Comparison of ENCODE assay signal across 11 cellular contexts in the genomic region with DNA sequence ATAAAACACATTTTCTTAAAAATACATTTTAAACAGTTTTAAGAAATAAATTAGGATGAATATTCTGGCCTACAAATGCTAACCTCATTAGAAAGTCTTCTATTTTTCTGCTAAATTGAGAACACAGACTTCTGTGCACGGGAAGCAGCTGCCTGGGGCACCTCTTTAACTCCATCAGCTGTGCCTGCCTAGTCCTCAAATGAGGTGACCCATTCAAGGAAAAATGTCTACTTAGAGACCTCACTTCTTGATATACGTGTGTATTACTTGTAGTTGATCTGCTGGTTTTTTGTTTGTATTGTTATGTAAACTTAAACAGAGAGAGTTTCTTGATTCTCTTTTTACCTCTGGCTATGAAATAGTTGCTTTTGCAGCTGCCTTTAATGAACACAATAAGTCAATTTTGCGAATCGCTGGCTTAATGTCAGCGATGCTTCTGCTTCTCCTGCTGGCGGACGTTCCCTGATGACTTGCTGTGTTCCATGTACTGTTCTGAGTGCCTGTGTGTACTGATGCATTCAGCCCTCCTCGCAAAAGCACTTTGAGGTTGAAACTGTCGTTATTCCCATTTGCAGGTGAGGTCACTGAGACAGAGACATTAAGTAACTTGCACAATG.
DNase-seq lines count a peak whose midpoint lies in the region; ATAC-seq, FAIRE-seq and TF ChIP-seq lines count a peak whose summit lies in the region.
"Had no signal": no experiment of that assay in that cellular context is flagged by ENCODE, and none has a peak within 500 bp of the region (broad histone marks: within the 10 kb centered on the region; RNA-seq: fewer than 3 reads in every experiment).

No MANE protein-coding gene starts in this region.

- peak overlapping the region in 1 of 3 donors; percentile 23 for H3K4me3 ChIP-seq in breast epithelium
- no peak overlapping the region for H3K4me3 ChIP-seq in K562

- POLR2A ChIA-PET in MCF 10A (lab: Yijun Ruan, JAX) = interaction anchor here (0.9 kb wide), 1 partner anchor 116 kb away, joined by 3 read pairs; no protein-coding TSS in a partner anchor
- POLR2A ChIA-PET in K562 (lab: Yijun Ruan, JAX) = interaction anchor here (0.8 to 1.5 kb wide), 4 partner anchors 11 to 154 kb away, joined by 3 to 5 read pairs (median 4); partner anchors contain the start of gene VAPA

- in situ Hi-C loops in K562 (cut with MboI) = no loop called here

- peaks cover under 1% of the 10 kb centered on the region; the same call in 1 of the 3 replicates for H3K79me2 ChIP-seq in K562 (ENCODE audit: control insufficient read depth, insufficient read depth, low read length)

- 65% methylated on average over 9 of the region's 9 CpGs for WGBS in K562 (ENCODE audit: insufficient coverage, low coverage, missing lambda C conversion rate)

- H3K4me2 ChIP-seq in K562 (ENCODE audit: insufficient read depth, low read length) = no peak overlapping the region

- no peaks in the 10 kb centered on the region for H3K9me3 ChIP-seq in breast epithelium
- no peaks in the 10 kb centered on the region for H3K9me3 ChIP-seq in K562 (replicated peaks; ENCODE audit: control insufficient read depth, insufficient read depth, low read depth, low read length)

- H3K27me3 ChIP-seq in breast epithelium = no peaks in the 10 kb centered on the region
- H3K27me3 ChIP-seq in K562 (ENCODE audit: control insufficient read depth in 2 of 2, insufficient read depth in 2 of 2, low read length in 2 of 2) = no peaks in the 10 kb centered on the region

- no peak for TF ChIP-seq CTCF in breast epithelium (IDR thresholded peaks at IDR 0.05)
- no peak for TF ChIP-seq CTCF in MCF 10A (IDR thresholded peaks at IDR 0.05; ENCODE audit: unreplicated experiment)
- no peak for TF ChIP-seq CTCF in K562 (IDR thresholded peaks at IDR 0.05 in 2 of 3, conservative IDR thresholded peaks at IDR 0.05 in 1 of 3; ENCODE audit: insufficient read depth in 2 of 3, low read depth in 1 of 3, low read length in 3 of 3)

- H4K20me1 ChIP-seq in K562 (replicated peaks; ENCODE audit: control insufficient read depth, insufficient read depth, low read length) = no peaks in the 10 kb centered on the region

- H3K27ac ChIP-seq in breast epithelium (peak overlapping the region; percentile 22 to 38), K562 (ENCODE audit: extremely low read depth, low read depth, low read length) (0 out of 3 replicates have a peak overlapping the region, but pooled peaks have one; percentile 3)
- H3K27ac ChIP-seq: epithelial cell of prostate had no signal

- DNase-seq in breast epithelium (ENCODE audit: low spot score in 2 of 2) (no peak), MCF 10A (ENCODE audit: unreplicated experiment) (no peak), K562 (ENCODE audit: extremely low read depth in 1 of 4, low spot score in 3 of 4) (no peak), kidney tubule cell (ENCODE audit: low spot score) (peak; percentile 81), GDM1 (lab: John Stamatoyannopoulos, UW) (no peak)
- no peak for DNase-seq in T-helper 2 cell treated with Interferon-gamma antibody and Interleukin-4, amounts not matched to agents 5 μg/mL and 100 μg/mL, for 36 hours (ENCODE audit: low spot score)
- no peak for DNase-seq in activated CD4-positive, alpha-beta T cell treated with anti-CD3 and anti-CD28 coated beads, Interleukin-2, amount 50 U/mL, for 48 hours
- DNase-seq in stimulated activated naive CD8-positive, alpha-beta T cell treated with anti-CD3 and anti-CD28 coated beads, Interleukin-15, Interleukin-2, amounts not matched to agents 100 U/mL and 50 U/mL, for 24 hours = no peak
- DNase-seq: activated CD4-positive, alpha-beta memory T cell treated with anti-CD3 and anti-CD28 coated beads for 36 hours; NCI-H226 had no signal

- intact Hi-C loops in breast epithelium (cut with DNase I; ENCODE audit: low total_unique reads) = no loop called here
- intact Hi-C loops in MCF 10A (cut with micrococcal nuclease) = no loop called here
- intact Hi-C loops in K562 (cut with micrococcal nuclease) = no loop called here

- CTCF ChIA-PET in MCF 10A (lab: Yijun Ruan, JAX) = no interaction called here
- CTCF ChIA-PET in K562 (lab: Yijun Ruan, JAX; ENCODE audit: low intra/inter-chr PET ratio) = no interaction called here

- peak; percentile 57 for FAIRE-seq in K562 (lab: Jason Lieb, UNC)

- no peak overlapping the region for H3K4me3 Mint-ChIP-seq in MCF 10A (ENCODE audit: unreplicated experiment)
- no peak overlapping the region for H3K4me3 Mint-ChIP-seq in T-helper 2 cell treated with Interferon-gamma antibody and Interleukin-4, amounts not matched to agents 5 μg/mL and 100 μg/mL, for 36 hours
- H3K4me3 Mint-ChIP-seq: activated CD4-positive, alpha-beta memory T cell treated with anti-CD3 and anti-CD28 coated beads for 36 hours had no signal

- no peaks in the 10 kb centered on the region for H3K9me1 ChIP-seq in K562 (ENCODE audit: control insufficient read depth, insufficient read depth, low read length)

- TF ChIP-seq POLR2A in breast epithelium (IDR thresholded peaks at IDR 0.05) (no peak), K562 (conservative IDR thresholded peaks at IDR 0.05) (no peak)

- H3K36me3 ChIP-seq in breast epithelium = no peaks in the 10 kb centered on the region
- peaks cover 12% of the 10 kb centered on the region for H3K36me3 ChIP-seq in K562 (ENCODE audit: control insufficient read depth, insufficient read depth, low read length)

- H3K36me3 Mint-ChIP-seq in MCF 10A (ENCODE audit: insufficient read depth, unreplicated experiment) = peaks cover 6% of the 10 kb centered on the region
- no peaks in the 10 kb centered on the region for H3K36me3 Mint-ChIP-seq in T-helper 2 cell treated with Interferon-gamma antibody and Interleukin-4, amounts not matched to agents 5 μg/mL and 100 μg/mL, for 36 hours (ENCODE audit: low read depth)
- H3K36me3 Mint-ChIP-seq: activated CD4-positive, alpha-beta memory T cell treated with anti-CD3 and anti-CD28 coated beads for 36 hours had no signal

- ATAC-seq in K562 = peak; percentile 12; the same call in 1 of the 3 replicates
- no peak for ATAC-seq in stimulated activated naive CD8-positive, alpha-beta T cell treated with anti-CD3 and anti-CD28 coated beads, Interleukin-15, Interleukin-2, amounts not matched to agents 100 U/mL and 50 U/mL, for 24 hours

- H2AFZ ChIP-seq in K562 (ENCODE audit: low read depth, low read length) = peak overlapping the region; percentile 35

- no peak overlapping the region; a peak in 1 of 4 replicates for H3K9ac ChIP-seq in K562 (ENCODE audit: insufficient read depth in 1 of 2, low read depth in 2 of 2, low read length in 2 of 2)

- no peaks in the 10 kb centered on the region for H3K27me3 Mint-ChIP-seq in MCF 10A (ENCODE audit: insufficient read depth, unreplicated experiment)
- H3K27me3 Mint-ChIP-seq in T-helper 2 cell treated with Interferon-gamma antibody and Interleukin-4, amounts not matched to agents 5 μg/mL and 100 μg/mL, for 36 hours (ENCODE audit: low read depth) = peaks cover 13% of the 10 kb centered on the region

- H3K4me1 ChIP-seq in breast epithelium = no peaks in the 10 kb centered on the region
- H3K4me1 ChIP-seq in K562 (replicated peaks in 1 of 2; ENCODE audit: control insufficient read depth in 2 of 2, insufficient read depth in 2 of 2, low read length in 2 of 2) = peaks cover 4 to 13% of the 10 kb centered on the region in 2 experiments; a peak in 4 of 5 replicates

- no peaks in the 10 kb centered on the region for H3K4me1 Mint-ChIP-seq in MCF 10A (ENCODE audit: insufficient read depth, unreplicated experiment)
- no peaks in the 10 kb centered on the region for H3K4me1 Mint-ChIP-seq in T-helper 2 cell treated with Interferon-gamma antibody and Interleukin-4, amounts not matched to agents 5 μg/mL and 100 μg/mL, for 36 hours (ENCODE audit: low read depth)

- TF ChIP-seq RAD21 in K562 (CRISPR knock-in tag; conservative IDR thresholded peaks at IDR 0.05 in 1 of 2, IDR thresholded peaks at IDR 0.05 in 1 of 2) = no peak

- no peak overlapping the region for H3K27ac Mint-ChIP-seq in MCF 10A (ENCODE audit: low read depth, unreplicated experiment)
- H3K27ac Mint-ChIP-seq in T-helper 2 cell treated with Interferon-gamma antibody and Interleukin-4, amounts not matched to agents 5 μg/mL and 100 μg/mL, for 36 hours = no peak overlapping the region
- H3K27ac Mint-ChIP-seq: activated CD4-positive, alpha-beta memory T cell treated with anti-CD3 and anti-CD28 coated beads for 36 hours had no signal

- no peak for TF ChIP-seq EP300 in K562 (IDR thresholded peaks at IDR 0.05; ENCODE audit: low read length)

- no peaks in the 10 kb centered on the region for H3K9me3 Mint-ChIP-seq in MCF 10A (ENCODE audit: unreplicated experiment)
- H3K9me3 Mint-ChIP-seq in T-helper 2 cell treated with Interferon-gamma antibody and Interleukin-4, amounts not matched to agents 5 μg/mL and 100 μg/mL, for 36 hours = no peaks in the 10 kb centered on the region
- H3K9me3 Mint-ChIP-seq: activated CD4-positive, alpha-beta memory T cell treated with anti-CD3 and anti-CD28 coated beads for 36 hours had no signal

- BruUV-seq in MCF 10A (replicated peaks; lab: Mats Ljungman, UMichigan) = no TSS peak
- no TSS peak for BruUV-seq in K562 (replicated peaks; lab: Mats Ljungman, UMichigan)

TF ChIP-seq in K562, 482 proteins besides CTCF, POLR2A, EP300 and RAD21:
- TF ChIP-seq HNRNPH1 (optimal IDR thresholded peaks at IDR 0.05; ENCODE audit: low read depth, low read length) (no peak), NR2C2 (CRISPR knock-in tag; IDR thresholded peaks at IDR 0.05) (no peak), NR2C2 (tag; IDR thresholded peaks at IDR 0.05) (no peak), KLF13 (tag; IDR thresholded peaks at IDR 0.05; ENCODE audit: borderline replicate concordance, low read depth) (0 out of 2 replicates have a peak, but pooled peaks have one; percentile 9), TRIM28 (IDR thresholded peaks at IDR 0.05) (no peak), ETV1 (tag; conservative IDR thresholded peaks at IDR 0.05; ENCODE audit: low read depth) (0 out of 2 replicates have a peak, but pooled peaks have one; percentile 9), ATF1 (CRISPR knock-in tag; IDR thresholded peaks at IDR 0.05) (no peak), ATF1 (tag; IDR thresholded peaks at IDR 0.05) (no peak)
- TF ChIP-seq, protein P1, sequence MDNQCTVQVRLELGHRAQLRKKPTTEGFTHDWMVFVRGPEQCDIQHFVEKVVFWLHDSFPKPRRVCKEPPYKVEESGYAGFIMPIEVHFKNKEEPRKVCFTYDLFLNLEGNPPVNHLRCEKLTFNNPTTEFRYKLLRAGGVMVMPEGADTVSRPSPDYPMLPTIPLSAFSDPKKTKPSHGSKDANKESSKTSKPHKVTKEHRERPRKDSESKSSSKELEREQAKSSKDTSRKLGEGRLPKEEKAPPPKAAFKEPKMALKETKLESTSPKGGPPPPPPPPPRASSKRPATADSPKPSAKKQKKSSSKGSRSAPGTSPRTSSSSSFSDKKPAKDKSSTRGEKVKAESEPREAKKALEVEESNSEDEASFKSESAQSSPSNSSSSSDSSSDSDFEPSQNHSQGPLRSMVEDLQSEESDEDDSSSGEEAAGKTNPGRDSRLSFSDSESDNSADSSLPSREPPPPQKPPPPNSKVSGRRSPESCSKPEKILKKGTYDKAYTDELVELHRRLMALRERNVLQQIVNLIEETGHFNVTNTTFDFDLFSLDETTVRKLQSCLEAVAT (IDR thresholded peaks at IDR 0.05) = peak in 1 of 2 experiments; percentile 89; a peak in 2 of 4 replicates
